ENCODE assay signal across 9 cellular contexts in genomic region chr7:131625817-131626372, GRCh38.
A peak's percentile ranks its signal among the peaks of the same experiment; 100 is the strongest.
DNase-seq lines count a peak whose midpoint lies in the region; ATAC-seq and TF ChIP-seq lines count a peak whose summit lies in the region.
"Had no signal": no experiment of that assay in that cellular context is flagged by ENCODE, and none has a peak within 500 bp of the region (broad histone marks: within the 10 kb centered on the region; RNA-seq: fewer than 3 reads in every experiment).

No MANE protein-coding gene starts in this region.

- peaks cover 19% of the 10 kb centered on the region for H3K27me3 Mint-ChIP-seq in activated T-cell treated with anti-CD3 and anti-CD28 coated beads, Interleukin-2, amount 50 U/mL, for 4 hours (ENCODE audit: low read depth)
- H3K27me3 Mint-ChIP-seq: stimulated activated naive CD8-positive, alpha-beta T cell treated with anti-CD3 and anti-CD28 coated beads, Interleukin-15, Interleukin-2, amounts not matched to agents 100 ng/mL and 50 ng/mL, for 24 hours had no signal

- no peaks in the 10 kb centered on the region for H3K36me3 Mint-ChIP-seq in activated T-cell treated with anti-CD3 and anti-CD28 coated beads, Interleukin-2, amount 50 U/mL, for 4 hours (ENCODE audit: insufficient read depth)

- DNase-seq in HT1080 (ENCODE audit: low read depth) (peak; percentile 100), brain microvascular endothelial cell (peak; percentile 82), iPS-NIHi7 (ENCODE audit: extremely low spot score) (peak; percentile 79), stromal cell of bone marrow (ENCODE audit: low read depth) (peak; percentile 29)
- DNase-seq in activated T-cell treated with anti-CD3 and anti-CD28 coated beads, Interleukin-2, amount 50 U/mL, for 4 hours: no peak

- no peaks in the 10 kb centered on the region for H3K27me3 ChIP-seq in brain microvascular endothelial cell (replicated peaks)

- TF ChIP-seq CTCF in brain microvascular endothelial cell (IDR thresholded peaks at IDR 0.05; ENCODE audit: low read depth, low read length, missing control alignments): peak; percentile 48

- ATAC-seq in HG02763 (IDR thresholded peaks at IDR 0.05; ENCODE audit: unreplicated experiment): no peak
- ATAC-seq in HG02610 (IDR thresholded peaks at IDR 0.05; ENCODE audit: unreplicated experiment): no peak
- ATAC-seq in activated T-cell treated with anti-CD3 and anti-CD28 coated beads, Interleukin-2, amount 50 U/mL, for 4 hours: no peak
- no peak for ATAC-seq in GM21786 (IDR thresholded peaks at IDR 0.05; ENCODE audit: unreplicated experiment)

- peak overlapping the region; percentile 44 for H3K27ac ChIP-seq in brain microvascular endothelial cell

- no peaks in the 10 kb centered on the region for H3K36me3 ChIP-seq in brain microvascular endothelial cell (replicated peaks)

- in situ Hi-C loops in brain microvascular endothelial cell (cut with HindIII; ENCODE audit: low pct_ligation_motif_present, low sequenced_read_pairs): no loop called here

- no peaks in the 10 kb centered on the region for H3K9me3 Mint-ChIP-seq in activated T-cell treated with anti-CD3 and anti-CD28 coated beads, Interleukin-2, amount 50 U/mL, for 4 hours
- H3K9me3 Mint-ChIP-seq: stimulated activated naive CD8-positive, alpha-beta T cell treated with anti-CD3 and anti-CD28 coated beads, Interleukin-15, Interleukin-2, amounts not matched to agents 100 ng/mL and 50 ng/mL, for 24 hours had no signal

- no peaks in the 10 kb centered on the region for H3K4me1 Mint-ChIP-seq in activated T-cell treated with anti-CD3 and anti-CD28 coated beads, Interleukin-2, amount 50 U/mL, for 4 hours (ENCODE audit: low read depth)

- no peak overlapping the region for H3K4me3 ChIP-seq in brain microvascular endothelial cell (ENCODE audit: low read depth, low read length)

- no peak overlapping the region for H3K4me3 Mint-ChIP-seq in activated T-cell treated with anti-CD3 and anti-CD28 coated beads, Interleukin-2, amount 50 U/mL, for 4 hours
- H3K4me3 Mint-ChIP-seq: stimulated activated naive CD8-positive, alpha-beta T cell treated with anti-CD3 and anti-CD28 coated beads, Interleukin-15, Interleukin-2, amounts not matched to agents 100 ng/mL and 50 ng/mL, for 24 hours had no signal
